Comparison of ENCODE assay signal across 23 cellular contexts in the genomic region with DNA sequence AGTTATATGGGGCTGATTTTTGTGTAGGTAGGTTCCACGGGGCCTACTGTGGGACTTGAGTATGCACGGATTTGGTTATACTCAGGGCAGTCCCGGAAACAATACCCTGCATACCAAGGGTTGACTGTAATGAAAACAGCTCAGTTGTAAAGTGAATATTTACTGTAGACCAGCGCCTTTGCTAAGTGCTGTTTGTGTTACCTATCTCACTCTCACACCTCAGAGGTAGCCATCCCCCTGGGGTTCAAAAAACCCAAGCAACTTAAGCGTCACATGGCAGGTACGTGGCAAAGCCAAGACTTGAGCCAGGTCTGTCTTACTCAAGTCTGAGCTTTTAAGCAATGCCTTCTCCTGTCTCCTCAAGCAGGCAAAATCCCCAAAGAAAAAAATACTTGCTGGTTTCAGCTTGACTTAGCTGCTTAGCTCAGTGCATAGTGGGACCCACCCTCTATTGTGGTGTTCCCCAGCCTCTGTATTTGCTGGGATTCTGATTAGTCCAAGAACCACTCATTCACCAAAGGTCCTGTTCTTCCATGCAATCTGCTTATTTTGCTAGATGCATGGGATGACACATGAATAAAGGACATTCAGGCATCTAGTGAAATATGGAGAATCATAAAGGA. TPM values are rescaled to one million over a fixed set of nuclear protein-coding genes. Genes with fewer than 3 reads are reported as not detected.
A peak's percentile ranks its signal among the peaks of the same experiment; 100 is the strongest.
DNase-seq lines count a peak whose midpoint lies in the region; ATAC-seq and TF ChIP-seq lines count a peak whose summit lies in the region.
"Had no signal": no experiment of that assay in that cellular context is flagged by ENCODE, and none has a peak within 500 bp of the region (broad histone marks: within the 10 kb centered on the region; RNA-seq: fewer than 3 reads in every experiment).

No MANE protein-coding gene starts in this region.

- no peak overlapping the region for H3K56ac ChIP-seq in IMR-90 (ENCODE audit: extremely low read depth, insufficient read depth, low read length)

- peaks cover 3 to 7% of the 10 kb centered on the region in 2 experiments; a peak in 1 of 4 replicates for H3K79me1 ChIP-seq in IMR-90 (ENCODE audit: low read depth in 1 of 2, low read length in 2 of 2)

- no peaks in the 10 kb centered on the region for H3K27me3 ChIP-seq in IMR-90 (ENCODE audit: control insufficient read depth, insufficient read depth, low read length)
- H3K27me3 ChIP-seq in mammary epithelial cell (ENCODE audit: insufficient read depth, low read length) = no peaks in the 10 kb centered on the region
- H3K27me3 ChIP-seq: dorsolateral prefrontal cortex, testis had no signal

- no peak overlapping the region for H3K14ac ChIP-seq in IMR-90 (replicated peaks; ENCODE audit: low read depth, low read length)

- no peaks in the 10 kb centered on the region for H3K79me2 ChIP-seq in mammary epithelial cell (ENCODE audit: insufficient read depth, low read length)

- H3K4me3 ChIP-seq in IMR-90 (ENCODE audit: insufficient read depth, low read depth, low read length) = no peak overlapping the region
- no peak overlapping the region for H3K4me3 ChIP-seq in mammary epithelial cell (replicated peaks in 1 of 3; ENCODE audit: insufficient read depth in 1 of 3, low read depth in 2 of 3, low read length in 3 of 3)
- H3K4me3 ChIP-seq: dorsolateral prefrontal cortex, HAP-1, testis had no signal

- ATAC-seq in IMR-90 (ENCODE audit: low read depth) = no peak
- ATAC-seq in HG02623 (IDR thresholded peaks at IDR 0.05; ENCODE audit: unreplicated experiment) = no peak
- ATAC-seq: activated T-cell treated with anti-CD3 and anti-CD28 coated beads, Interleukin-2, amount 50 U/mL, for 4 hours; Panc1; stimulated activated naive B cell treated with anti-CD40 and anti-IgM and Interleukin-4, amounts not matched to agents 10 μg/mL and 1 μg/mL and 100 μg/mL, for 72 hours; T-cell had no signal

- H3K4me2 ChIP-seq in IMR-90 (ENCODE audit: low read depth, low read length) (no peak overlapping the region), mammary epithelial cell (ENCODE audit: insufficient read depth, low read depth, low read length) (peak overlapping the region; percentile 26)

- H3K9ac ChIP-seq in IMR-90 (ENCODE audit: low read depth, low read length) (no peak overlapping the region), mammary epithelial cell (ENCODE audit: insufficient read depth, low read length) (no peak overlapping the region)

- peak overlapping the region; percentile 45; the same call in 1 of the 2 replicates for H4K91ac ChIP-seq in IMR-90 (ENCODE audit: insufficient read depth, low read depth, low read length)

- H4K20me1 ChIP-seq in IMR-90 (ENCODE audit: insufficient read depth, low read length) (no peaks in the 10 kb centered on the region), mammary epithelial cell (ENCODE audit: insufficient read depth, low read length) (no peaks in the 10 kb centered on the region)

- H4K5ac ChIP-seq in IMR-90 (ENCODE audit: low read depth, low read length) = no peak overlapping the region

- TF ChIP-seq POLR2A in IMR-90 (IDR thresholded peaks at IDR 0.05; ENCODE audit: low read depth, low read length) = no peak

- H2AFZ ChIP-seq in IMR-90 (replicated peaks; ENCODE audit: low read length, poor library complexity) (no peak overlapping the region), mammary epithelial cell (ENCODE audit: low read depth, low read length) (no peak overlapping the region)

- no peak overlapping the region for H2AK9ac ChIP-seq in IMR-90 (replicated peaks; ENCODE audit: low read depth, low read length, poor library complexity)

- CTCF ChIA-PET in IMR-90 (lab: Yijun Ruan, JAX) (no interaction called here), mammary epithelial cell (lab: Charles Lee; ENCODE audit: low non-redundant PET) (no interaction called here), HEK293T (lab: Yijun Ruan, JAX) (interaction anchor here (0.6 kb wide), 1 partner anchor 34 kb away, joined by 3 read pairs; no protein-coding TSS in a partner anchor)

- H3K18ac ChIP-seq in IMR-90 (ENCODE audit: low read depth, low read length) = no peak overlapping the region

- dilution Hi-C loops in IMR-90 (cut with HindIII; ENCODE audit: low sequenced_read_pairs, unreplicated experiment) = no loop called here
- dilution Hi-C loops in mammary epithelial cell (cut with HindIII; ENCODE audit: low sequenced_read_pairs) = no loop called here

- H3K4ac ChIP-seq in IMR-90 (ENCODE audit: low read depth, low read length) = no peak overlapping the region

- no peak overlapping the region for H3K23ac ChIP-seq in IMR-90 (ENCODE audit: low read depth, low read length)

- no peaks in the 10 kb centered on the region for H3K9me1 ChIP-seq in IMR-90 (ENCODE audit: insufficient read depth, low read length)

- H2AK5ac ChIP-seq in IMR-90 (ENCODE audit: low read depth, low read length) = peak overlapping the region; percentile 40; the same call in 1 of the 2 replicates

- H3K9me3 ChIP-seq in IMR-90 (ENCODE audit: control insufficient read depth, insufficient read depth, low read length) = no peaks in the 10 kb centered on the region
- H3K9me3 ChIP-seq in mammary epithelial cell (replicated peaks; ENCODE audit: insufficient read depth, low read length) = no peaks in the 10 kb centered on the region
- H3K9me3 ChIP-seq: HAP-1, testis had no signal

- H2BK120ac ChIP-seq in IMR-90 (ENCODE audit: low read depth, low read length) = no peak overlapping the region

- no peak for TF ChIP-seq RAD21 in IMR-90 (IDR thresholded peaks at IDR 0.05; ENCODE audit: low read length)

- H3K36me3 ChIP-seq in IMR-90 (ENCODE audit: control insufficient read depth, insufficient read depth, low read length) = no peaks in the 10 kb centered on the region
- H3K36me3 ChIP-seq in mammary epithelial cell (ENCODE audit: insufficient read depth, low read length) = no peaks in the 10 kb centered on the region
- H3K36me3 ChIP-seq: HAP-1 had no signal

- H2BK5ac ChIP-seq in IMR-90 (ENCODE audit: low read depth, low read length, poor library complexity, severe bottlenecking) = no peak overlapping the region

- in situ Hi-C loops in IMR-90 (cut with MboI; ENCODE audit: low sequenced_read_pairs) = no loop called here
- in situ Hi-C loops in mammary epithelial cell (cut with MboI; ENCODE audit: low sequenced_read_pairs in 2 of 2) = no loop called here

- H4K8ac ChIP-seq in IMR-90 (ENCODE audit: low read depth in 2 of 2, low read length in 2 of 2) = no peak overlapping the region

- H3K27ac ChIP-seq in IMR-90 (ENCODE audit: insufficient read depth, low read length) = no peak overlapping the region
- H3K27ac ChIP-seq in mammary epithelial cell (ENCODE audit: insufficient read depth, low read depth, low read length) = peak overlapping the region; percentile 14
- H3K27ac ChIP-seq: dorsolateral prefrontal cortex, testis had no signal

- WGBS in IMR-90 (ENCODE audit: extremely low coverage in 2 of 2, insufficient read length in 1 of 2), 2 experiments = no CpG with 5 or more reads among the region's 6 CpGs
- WGBS in mammary epithelial cell (ENCODE audit: low coverage, missing lambda C conversion rate) = 97% methylated on average over 6 of the region's 6 CpGs

- H2BK15ac ChIP-seq in IMR-90 (ENCODE audit: low read depth, low read length) = no peak overlapping the region

- DNase-seq in IMR-90 = no peak
- DNase-seq in mammary epithelial cell = no peak
- peak; percentile 16 for DNase-seq in iris pigment epithelial cell (ENCODE audit: low read depth)
- DNase-seq in renal cortical epithelial cell (ENCODE audit: low read depth) = peak; percentile 39
- DNase-seq in NCI-H446 (lab: John Stamatoyannopoulos, UW) = no peak
- DNase-seq in HEK293T (ENCODE audit: extremely low spot score) = no peak
- DNase-seq: activated CD8-positive, alpha-beta memory T cell treated with anti-CD3 and anti-CD28 coated beads for 24 hours; activated naive CD4-positive, alpha-beta T cell treated with anti-CD3 and anti-CD28 coated beads for 36 hours; activated T-cell treated with anti-CD3 and anti-CD28 coated beads, Interleukin-2, amount 50 U/mL, for 4 hours; amygdala; CD4-positive, CD25-positive, alpha-beta regulatory T cell; dorsolateral prefrontal cortex; NCI-H1092 treated with DMSO at 0.1 percent for 48 hours; NCI-H2029 treated with DMSO at 0.1 percent for 48 hours; NCI-H510A treated with DMSO at 0.1 percent for 48 hours; NK-92 treated with Interleukin-12 subunit alpha and Interleukin-12 subunit beta, amount 100 ng/mL, for 24 hours; stimulated activated CD4-positive, alpha-beta T cell treated with anti-CD3 and anti-CD28 coated beads, Interleukin-2, amount 100 ng/mL, for 48 hours; stimulated activated naive B cell treated with anti-CD40 and anti-IgM and Interleukin-4, amounts not matched to agents 10 μg/mL and 1 μg/mL and 100 μg/mL, for 72 hours; T-cell had no signal

- BruUV-seq in IMR-90 (replicated peaks; lab: Mats Ljungman, UMichigan) = no TSS peak
- BruUV-seq in mammary epithelial cell (replicated peaks; lab: Mats Ljungman, UMichigan) = no TSS peak

- no peak overlapping the region for H2BK20ac ChIP-seq in IMR-90 (ENCODE audit: low read depth, low read length)

- POLR2A ChIA-PET in IMR-90 (lab: Charles Lee; ENCODE audit: unreplicated experiment) (no interaction called here), HEK293T (lab: Yijun Ruan, JAX) (interaction anchor here (1.8 kb wide), 1 partner anchor 34 kb away, joined by 7 read pairs; the partner anchor contains the start of genes AP4S1 and STRN3)

- H3K4me1 ChIP-seq in IMR-90 (ENCODE audit: control insufficient read depth, insufficient read depth, low read length) = peaks cover 6% of the 10 kb centered on the region
- H3K4me1 ChIP-seq in mammary epithelial cell (ENCODE audit: insufficient read depth, low read length) = peaks cover 41% of the 10 kb centered on the region
- H3K4me1 ChIP-seq: HAP-1 had no signal

- intact Hi-C loops in IMR-90 (cut with micrococcal nuclease) (no loop called here), mammary epithelial cell (cut with micrococcal nuclease) (no loop called here)

- TF ChIP-seq CTCF in IMR-90 (conservative IDR thresholded peaks at IDR 0.05; ENCODE audit: low read depth, low read length) (no peak), mammary epithelial cell (conservative IDR thresholded peaks at IDR 0.05 in 1 of 2, IDR thresholded peaks at IDR 0.05 in 1 of 2; ENCODE audit: extremely low read depth in 1 of 2, insufficient read depth in 1 of 2, low read depth in 1 of 2, low read length in 2 of 2) (no peak)

RNA-seq across cellular contexts. Expression of gene STRN3, which starts 34.2 kb away (rescaled TPM):
- total RNA-seq in IMR-90 (2012; rRNA removed) = 66.9 and 78.7 TPM in 2 replicates
- polyA plus RNA-seq in IMR-90 (2012; rRNA removed) = 8.3 and 10.8 TPM in 2 replicates
- 1.9 and 2.4 TPM in 2 replicates for polyA plus RNA-seq in IMR-90 (2012; cell fraction: cytosol; rRNA removed)
- 3.3 and 21.0 TPM in 2 replicates for polyA plus RNA-seq in IMR-90 (2012; cell fraction: nucleus; rRNA removed; ENCODE audit: low replicate concordance)
- total RNA-seq in mammary epithelial cell = 10 to 100 TPM; 52.9 to 76.8 TPM
- polyA plus RNA-seq in mammary epithelial cell = 15.1 TPM
- polyA minus RNA-seq in mammary epithelial cell = 47.3 TPM
- total RNA-seq in renal cortical epithelial cell = 78.3 and 110 TPM in 2 replicates

RNA-seq across cellular contexts. Expression of gene AP4S1, which starts 34.9 kb away (rescaled TPM):
- total RNA-seq in IMR-90 (2012; rRNA removed) = 4.5 and 5.8 TPM in 2 replicates
- polyA plus RNA-seq in IMR-90 (2012; rRNA removed) = 2.5 and 2.7 TPM in 2 replicates
- 0.98 and 1.5 TPM in 2 replicates for polyA plus RNA-seq in IMR-90 (2012; cell fraction: cytosol; rRNA removed)
- polyA plus RNA-seq in IMR-90 (2012; cell fraction: nucleus; rRNA removed; ENCODE audit: low replicate concordance) = 1.9 and 4.1 TPM in 2 replicates
- 1 to 10 TPM; 3.2 to 5.3 TPM for total RNA-seq in mammary epithelial cell
- polyA plus RNA-seq in mammary epithelial cell = 3.9 TPM
- 5.5 TPM for polyA minus RNA-seq in mammary epithelial cell
- 4.0 and 5.2 TPM in 2 replicates for total RNA-seq in renal cortical epithelial cell

Comparison
In these comparisons a context has a peak if more than half of its experiments do, and no peak if none do; other contexts are left out.
1. DNase-seq: peak in iris pigment epithelial cell (single experiment) and renal cortical epithelial cell (single experiment); none in IMR-90 (single experiment), mammary epithelial cell (single experiment), NCI-H446 (0 of 2) and HEK293T (single experiment).